ENCODE assay signal across 35 cellular contexts in the genomic region with DNA sequence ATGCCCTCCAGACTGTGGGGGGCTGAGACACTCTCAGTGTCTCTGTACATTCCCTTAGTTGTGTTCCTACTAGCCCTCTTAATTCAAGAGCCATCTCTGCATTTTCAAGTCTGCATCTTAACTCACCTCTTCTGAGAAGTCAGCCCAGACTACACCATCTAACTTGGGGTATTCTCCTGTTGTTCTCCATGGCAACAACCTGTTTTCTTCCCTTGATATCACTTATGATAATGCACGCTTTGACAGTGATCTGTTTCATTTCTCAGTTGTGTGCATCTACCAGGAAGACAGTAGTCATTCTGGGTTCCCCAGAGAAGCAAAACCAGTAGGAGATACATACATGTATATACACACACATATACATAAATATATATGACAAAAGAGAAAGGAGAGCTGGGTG.
"Had no signal": no experiment of that assay in that cellular context is flagged by ENCODE, and none has a peak within 500 bp of the region (broad histone marks: within the 10 kb centered on the region; RNA-seq: fewer than 3 reads in every experiment).

No MANE protein-coding gene starts in this region.

- H3K4me1 ChIP-seq: adrenal gland, breast epithelium, colonic mucosa had no signal

- H3K36me3 Mint-ChIP-seq: activated CD4-positive, alpha-beta memory T cell treated with anti-CD3 and anti-CD28 coated beads for 36 hours; activated CD8-positive, alpha-beta memory T cell treated with anti-CD3 and anti-CD28 coated beads, Interleukin-2, amount 10 ng/mL, durations not matched to agents 7 days and 5 days; activated naive CD4-positive, alpha-beta T cell treated with anti-CD3 and anti-CD28 coated beads, Interleukin-2, amount 50 U/mL, for 24 hours; activated naive CD8-positive, alpha-beta T cell treated with anti-CD3 and anti-CD28 coated beads for 36 hours; brain; T-cell had no signal

- H3K9me3 Mint-ChIP-seq: activated CD4-positive, alpha-beta memory T cell treated with anti-CD3 and anti-CD28 coated beads for 36 hours; activated naive CD4-positive, alpha-beta T cell treated with anti-CD3 and anti-CD28 coated beads, Interleukin-2, amount 50 U/mL, for 24 hours; activated naive CD8-positive, alpha-beta T cell treated with anti-CD3 and anti-CD28 coated beads, Interleukin-2, amount 50 U/mL, for 24 hours; activated T-helper 1 cell treated with anti-CD3 and anti-CD28 coated beads, Interleukin-12 subunit alpha, Interleukin-12 subunit beta, Interleukin-2, Interleukin-4 antibody, amounts not matched to agents 30 ng/mL and 10 ng/mL and 1 ng/mL, durations not matched to agents 14 hours and 24 hours and 36 hours had no signal

- H3K27ac Mint-ChIP-seq: activated CD4-positive, alpha-beta memory T cell treated with anti-CD3 and anti-CD28 coated beads for 36 hours; activated CD4-positive, alpha-beta T cell treated with anti-CD3 and anti-CD28 coated beads for 36 hours; activated CD4-positive, alpha-beta T cell treated with anti-CD3 and anti-CD28 coated beads, Interleukin-2, amount 10 ng/mL, durations not matched to agents 24 days and 14 days; activated CD8-positive, alpha-beta memory T cell treated with anti-CD3 and anti-CD28 coated beads, Interleukin-2, amount 10 ng/mL, durations not matched to agents 7 days and 5 days; activated CD8-positive, alpha-beta T cell treated with anti-CD3 and anti-CD28 coated beads, Interleukin-2, amount 10 ng/mL, durations not matched to agents 7 days and 5 days; activated naive CD4-positive, alpha-beta T cell treated with anti-CD3 and anti-CD28 coated beads for 36 hours; activated naive CD4-positive, alpha-beta T cell treated with anti-CD3 and anti-CD28 coated beads, Interleukin-2, amount 50 U/mL, for 24 hours; activated naive CD8-positive, alpha-beta T cell treated with anti-CD3 and anti-CD28 coated beads for 36 hours; activated naive CD8-positive, alpha-beta T cell treated with anti-CD3 and anti-CD28 coated beads, Interleukin-2, amount 50 U/mL, for 24 hours; activated T-helper 1 cell treated with anti-CD3 and anti-CD28 coated beads, Interleukin-12 subunit alpha, Interleukin-12 subunit beta, Interleukin-2, Interleukin-4 antibody, amounts not matched to agents 30 ng/mL and 10 ng/mL and 1 ng/mL, durations not matched to agents 14 hours and 24 hours and 36 hours; activated T-helper 2 cell treated with anti-CD3 and anti-CD28 coated beads, Interferon-gamma antibody, Interleukin-2, Interleukin-4, amounts not matched to agents 10 μg/mL and 5 μg/mL and 100 μg/mL, durations not matched to agents 14 hours and 24 hours and 36 hours; T-cell; T-helper 1 cell treated with Interleukin-12 subunit alpha and Interleukin-12 subunit beta and Interleukin-4 antibody, amounts not matched to agents 30 μg/mL and 1 μg/mL, for 36 hours had no signal

- H3K4me3 ChIP-seq: adrenal gland, breast epithelium, cardiac muscle cell, colonic mucosa had no signal

- DNase-seq: activated CD4-positive, alpha-beta memory T cell treated with anti-CD3 and anti-CD28 coated beads for 36 hours; activated CD4-positive, alpha-beta T cell treated with anti-CD3 and anti-CD28 coated beads for 36 hours; activated CD4-positive, alpha-beta T cell treated with anti-CD3 and anti-CD28 coated beads, Interleukin-2, amount 10 ng/mL, durations not matched to agents 24 days and 14 days; activated CD4-positive, CD25-positive, alpha-beta regulatory T cell; activated CD4-positive, CD25-positive, alpha-beta regulatory T cell treated with anti-CD3 and anti-CD28 coated beads, Interleukin-2, amount 50 U/mL, for 72 hours; activated CD8-positive, alpha-beta memory T cell treated with anti-CD3 and anti-CD28 coated beads, Interleukin-2, amount 10 ng/mL, durations not matched to agents 7 days and 5 days; activated CD8-positive, alpha-beta memory T cell treated with anti-CD3 and anti-CD28 coated beads, Interleukin-2, amount 50 U/mL, for 4 hours; activated CD8-positive, alpha-beta T cell treated with anti-CD3 and anti-CD28 coated beads, Interleukin-2, amount 10 ng/mL, durations not matched to agents 7 days and 5 days; activated effector memory CD4-positive, alpha-beta T cell treated with anti-CD3 and anti-CD28 coated beads, Interleukin-2, amount 50 U/mL, for 16 hours; activated naive CD4-positive, alpha-beta T cell treated with anti-CD3 and anti-CD28 coated beads for 36 hours; activated naive CD8-positive, alpha-beta T cell treated with anti-CD3 and anti-CD28 coated beads for 36 hours; activated naive CD8-positive, alpha-beta T cell treated with anti-CD3 and anti-CD28 coated beads, Interleukin-2, amount 50 U/mL, for 24 hours; activated T-cell treated with anti-CD3 and anti-CD28 coated beads, Interleukin-2, amount 50 U/mL, for 1 hour; activated T-cell treated with anti-CD3 and anti-CD28 coated beads, Interleukin-2, amount 50 U/mL, for 48 hours; adrenal gland; amygdala; aorta; central memory CD4-positive, alpha-beta T cell; cerebellar nuclear complex; colonic mucosa; effector CD8-positive, alpha-beta T cell; foreskin fibroblast; head of caudate nucleus; T-cell had no signal

- FAIRE-seq: endometrium, endothelial cell of umbilical vein, frontal cortex had no signal

- ATAC-seq: activated CD4-positive, alpha-beta T cell treated with anti-CD3 and anti-CD28 coated beads for 36 hours; activated CD8-positive, alpha-beta memory T cell treated with anti-CD3 and anti-CD28 coated beads, Interleukin-2, amount 10 ng/mL, durations not matched to agents 7 days and 5 days; activated CD8-positive, alpha-beta T cell treated with anti-CD3 and anti-CD28 coated beads, Interleukin-2, amount 10 ng/mL, durations not matched to agents 7 days and 5 days; activated naive CD8-positive, alpha-beta T cell treated with anti-CD3 and anti-CD28 coated beads, Interleukin-2, amount 50 U/mL, for 24 hours; T-cell had no signal

- H3K4me1 Mint-ChIP-seq: activated CD4-positive, alpha-beta T cell treated with anti-CD3 and anti-CD28 coated beads for 36 hours; activated CD4-positive, alpha-beta T cell treated with anti-CD3 and anti-CD28 coated beads, Interleukin-2, amount 10 ng/mL, durations not matched to agents 24 days and 14 days; activated CD8-positive, alpha-beta memory T cell treated with anti-CD3 and anti-CD28 coated beads, Interleukin-2, amount 10 ng/mL, durations not matched to agents 7 days and 5 days; activated naive CD4-positive, alpha-beta T cell treated with anti-CD3 and anti-CD28 coated beads, Interleukin-2, amount 50 U/mL, for 24 hours; activated naive CD8-positive, alpha-beta T cell treated with anti-CD3 and anti-CD28 coated beads for 36 hours; activated naive CD8-positive, alpha-beta T cell treated with anti-CD3 and anti-CD28 coated beads, Interleukin-2, amount 50 U/mL, for 24 hours; T-cell had no signal

- H3K36me3 ChIP-seq: adrenal gland, breast epithelium, cardiac muscle cell, colonic mucosa had no signal

- H3K27me3 ChIP-seq: adrenal gland, breast epithelium, cardiac muscle cell, colonic mucosa had no signal

- H3K27ac ChIP-seq: adrenal gland, breast epithelium, cardiac muscle cell, colonic mucosa, epithelial cell of prostate had no signal

- H3K9me3 ChIP-seq: adrenal gland, breast epithelium, colonic mucosa had no signal

- H3K27me3 Mint-ChIP-seq: activated CD4-positive, alpha-beta memory T cell treated with anti-CD3 and anti-CD28 coated beads for 36 hours; activated CD4-positive, alpha-beta T cell treated with anti-CD3 and anti-CD28 coated beads for 36 hours; activated CD4-positive, alpha-beta T cell treated with anti-CD3 and anti-CD28 coated beads, Interleukin-2, amount 10 ng/mL, durations not matched to agents 24 days and 14 days; activated CD8-positive, alpha-beta memory T cell treated with anti-CD3 and anti-CD28 coated beads, Interleukin-2, amount 10 ng/mL, durations not matched to agents 7 days and 5 days; activated naive CD4-positive, alpha-beta T cell treated with anti-CD3 and anti-CD28 coated beads, Interleukin-2, amount 50 U/mL, for 24 hours; activated naive CD8-positive, alpha-beta T cell treated with anti-CD3 and anti-CD28 coated beads, Interleukin-2, amount 50 U/mL, for 24 hours; brain; T-cell had no signal

- H3K4me3 Mint-ChIP-seq: activated CD4-positive, alpha-beta memory T cell treated with anti-CD3 and anti-CD28 coated beads for 36 hours; activated CD4-positive, alpha-beta T cell treated with anti-CD3 and anti-CD28 coated beads for 36 hours; activated CD4-positive, alpha-beta T cell treated with anti-CD3 and anti-CD28 coated beads, Interleukin-2, amount 10 ng/mL, durations not matched to agents 24 days and 14 days; activated CD8-positive, alpha-beta memory T cell treated with anti-CD3 and anti-CD28 coated beads, Interleukin-2, amount 10 ng/mL, durations not matched to agents 7 days and 5 days; activated CD8-positive, alpha-beta T cell treated with anti-CD3 and anti-CD28 coated beads, Interleukin-2, amount 10 ng/mL, durations not matched to agents 7 days and 5 days; activated naive CD4-positive, alpha-beta T cell treated with anti-CD3 and anti-CD28 coated beads for 36 hours; activated naive CD4-positive, alpha-beta T cell treated with anti-CD3 and anti-CD28 coated beads, Interleukin-2, amount 50 U/mL, for 24 hours; activated naive CD8-positive, alpha-beta T cell treated with anti-CD3 and anti-CD28 coated beads for 36 hours; activated naive CD8-positive, alpha-beta T cell treated with anti-CD3 and anti-CD28 coated beads, Interleukin-2, amount 50 U/mL, for 24 hours; activated T-helper 1 cell treated with anti-CD3 and anti-CD28 coated beads, Interleukin-12 subunit alpha, Interleukin-12 subunit beta, Interleukin-2, Interleukin-4 antibody, amounts not matched to agents 30 ng/mL and 10 ng/mL and 1 ng/mL, durations not matched to agents 14 hours and 24 hours and 36 hours; brain; T-cell; T-helper 1 cell treated with Interleukin-12 subunit alpha and Interleukin-12 subunit beta and Interleukin-4 antibody, amounts not matched to agents 30 μg/mL and 1 μg/mL, for 36 hours had no signal
